8 cellular contexts compared by ENCODE assay signal in the genomic region with DNA sequence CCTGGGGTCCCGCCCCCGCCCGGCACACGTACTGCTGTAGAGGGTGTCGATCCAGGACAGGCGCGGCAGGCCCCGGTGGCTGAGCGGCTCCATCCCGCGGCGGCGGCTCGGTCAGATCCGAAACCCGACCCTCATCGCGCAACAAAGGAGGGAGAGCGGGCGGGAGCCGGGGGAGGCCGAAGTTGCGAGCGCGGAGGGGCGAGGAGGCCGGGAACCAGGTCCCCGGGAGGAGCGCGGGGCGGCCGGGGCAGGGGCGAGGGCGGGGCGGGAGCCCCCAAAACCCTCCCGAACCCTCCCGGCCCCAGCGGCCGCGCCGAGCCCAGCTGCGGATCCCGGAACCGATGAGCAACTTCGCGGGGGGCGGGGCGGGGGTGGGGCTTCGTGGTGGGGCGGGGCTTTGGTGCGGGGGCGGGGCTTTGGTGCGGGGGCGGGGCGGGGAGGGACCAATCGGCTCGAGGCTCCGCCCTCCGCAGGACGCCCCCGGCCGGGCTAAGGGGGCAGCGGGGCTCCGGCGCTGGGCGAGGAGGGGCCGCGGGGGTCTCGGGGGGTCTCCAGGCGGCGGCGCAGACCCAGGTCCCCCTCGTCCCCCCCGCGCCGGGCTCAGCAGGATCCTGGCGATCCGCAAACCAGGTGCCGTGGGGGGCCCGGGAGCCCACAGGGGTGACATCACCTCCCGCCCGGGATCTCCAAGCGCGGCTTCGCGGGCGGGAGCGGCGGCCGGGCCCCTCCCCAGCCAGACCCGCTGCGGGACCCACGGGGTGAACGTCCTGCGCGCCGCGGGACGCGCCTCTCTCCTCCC. TPM values are rescaled to one million over a fixed set of nuclear protein-coding genes. Genes with fewer than 3 reads are reported as not detected.
DNase-seq lines count a peak whose midpoint lies in the region; ATAC-seq and TF ChIP-seq lines count a peak whose summit lies in the region.

A gene (minus strand): TSS at position 347 of the 799 bp plus-strand sequence. CDS start 254 bp downstream, at position 93.

- TF ChIP-seq CTCF in GM23338 (conservative IDR thresholded peaks at IDR 0.05; ENCODE audit: low read depth in 2 of 2) (no peak), body of pancreas (IDR thresholded peaks at IDR 0.05) (no peak), smooth muscle cell (IDR thresholded peaks at IDR 0.05; ENCODE audit: borderline replicate concordance, insufficient read depth, poor library complexity, severe bottlenecking) (no peak)

- H3K9ac ChIP-seq in iPS-20b (ENCODE audit: low read depth, low read length) (peak within 1 kb of the TSS; percentile 45; the same call in 1 of the 2 replicates), smooth muscle cell (ENCODE audit: low read depth) (peak within 1 kb of the TSS; percentile 79)

- peaks cover 42% of the 10 kb centered on the region for H3K27me3 Mint-ChIP-seq in GM23338 (ENCODE audit: insufficient read depth, low read depth, poor library complexity)

- no peaks in the 10 kb centered on the region for H3K9me3 Mint-ChIP-seq in GM23338

- peak; percentile 57 for ATAC-seq in GM23338
- peak; percentile 37 for ATAC-seq in body of pancreas
- ATAC-seq in HG03354 (IDR thresholded peaks at IDR 0.05; ENCODE audit: poor library complexity, severe bottlenecking, unreplicated experiment), result no peak
- ATAC-seq in HG02588 (IDR thresholded peaks at IDR 0.05; ENCODE audit: unreplicated experiment), result no peak
- no peak for ATAC-seq in HG03520 (IDR thresholded peaks at IDR 0.05; ENCODE audit: unreplicated experiment)

- no peaks in the 10 kb centered on the region for H3K36me3 Mint-ChIP-seq in GM23338 (ENCODE audit: low read depth)

- H3K4me3 Mint-ChIP-seq in GM23338, result peak within 1 kb of the TSS; percentile 80

- peak within 1 kb of the TSS; percentile 78 for H3K4me3 ChIP-seq in GM23338
- peak within 1 kb of the TSS; percentile 4 to 39 for H3K4me3 ChIP-seq in body of pancreas
- H3K4me3 ChIP-seq in iPS-20b (ENCODE audit: low read length), result peak within 1 kb of the TSS; percentile 69
- H3K4me3 ChIP-seq in smooth muscle cell, result peak within 1 kb of the TSS; percentile 87

- H3K27ac Mint-ChIP-seq in GM23338, result no peak within 1 kb of the TSS

- peaks cover 21% of the 10 kb centered on the region for H3K27me3 ChIP-seq in GM23338 (ENCODE audit: insufficient read depth)
- peaks cover 0 to 18% of the 10 kb centered on the region in 2 donors for H3K27me3 ChIP-seq in body of pancreas
- H3K27me3 ChIP-seq in iPS-20b (ENCODE audit: insufficient read depth, low read length), result peaks cover 48% of the 10 kb centered on the region
- no peaks in the 10 kb centered on the region for H3K27me3 ChIP-seq in smooth muscle cell (ENCODE audit: low read depth)

- H3K4me1 ChIP-seq in GM23338 (ENCODE audit: insufficient read depth) (peaks cover 23% of the 10 kb centered on the region), body of pancreas (peaks cover 27% of the 10 kb centered on the region), iPS-20b (ENCODE audit: insufficient read depth, low read length) (peaks cover 2% of the 10 kb centered on the region; the same call in 1 of the 2 replicates), smooth muscle cell (ENCODE audit: low read depth) (peaks cover 8% of the 10 kb centered on the region)

- peak in 1 of 3 donors; percentile 4 for TF ChIP-seq POLR2A in body of pancreas (IDR thresholded peaks at IDR 0.05)

- H3K27ac ChIP-seq in GM23338 (ENCODE audit: low read depth) (no peak within 1 kb of the TSS), body of pancreas (peak within 1 kb of the TSS in 1 of 4 donors; percentile 36), iPS-20b (ENCODE audit: low read length) (no peak within 1 kb of the TSS), smooth muscle cell (ENCODE audit: low read depth) (peak within 1 kb of the TSS; percentile 89)

- peak; percentile 74 for DNase-seq in GM23338 (ENCODE audit: low spot score)
- peak in 3 of 4 donors; percentile 37 to 44 (median 40) for DNase-seq in body of pancreas
- peak; percentile 72 for DNase-seq in smooth muscle cell (lab: John Stamatoyannopoulos, UW; ENCODE audit: unreplicated experiment)

- WGBS in body of pancreas, 2 donors, result 0% methylated on average over 62 of the region's 100 CpGs; no CpG with 5 or more reads in 1 of the 2 donors
- WGBS in smooth muscle cell (ENCODE audit: low lambda C conversion rate), result under 1% methylated on average over 18 of the region's 100 CpGs

- H4K20me1 ChIP-seq in GM23338 (replicated peaks; ENCODE audit: insufficient read depth), result no peaks in the 10 kb centered on the region
- peaks cover 29% of the 10 kb centered on the region for H4K20me1 ChIP-seq in smooth muscle cell (ENCODE audit: low read depth)

- no peaks in the 10 kb centered on the region for H3K79me2 ChIP-seq in GM23338 (replicated peaks; ENCODE audit: insufficient read depth)
- H3K79me2 ChIP-seq in smooth muscle cell (ENCODE audit: low read depth), result no peaks in the 10 kb centered on the region

- intact Hi-C loops in T-helper 2 cell treated with Interferon-gamma antibody and Interleukin-4, amounts not matched to agents 100 ng/mL and 5 ng/mL, for 36 hours (cut with micrococcal nuclease), result no loop called here
- intact Hi-C loops in body of pancreas (cut with DNase I), result loop anchor here (5.0 kb wide), 1 partner anchor 53 kb away; no protein-coding TSS in a partner anchor

- H3K4me2 ChIP-seq in GM23338, result peak within 1 kb of the TSS; percentile 95
- peak within 1 kb of the TSS; percentile 91 for H3K4me2 ChIP-seq in smooth muscle cell

- H3K9me2 ChIP-seq in GM23338 (ENCODE audit: insufficient read depth), result no peaks in the 10 kb centered on the region

- H3K9me3 ChIP-seq in body of pancreas, result no peaks in the 10 kb centered on the region
- no peaks in the 10 kb centered on the region for H3K9me3 ChIP-seq in iPS-20b (ENCODE audit: insufficient read depth, low read depth, low read length)
- H3K9me3 ChIP-seq in smooth muscle cell (replicated peaks; ENCODE audit: low read depth), result no peaks in the 10 kb centered on the region

- H3K36me3 ChIP-seq in GM23338 (ENCODE audit: insufficient read depth) (no peaks in the 10 kb centered on the region), body of pancreas (replicated peaks in 1 of 2; ENCODE audit: insufficient read depth in 1 of 2, low read depth in 2 of 2) (no peaks in the 10 kb centered on the region), iPS-20b (ENCODE audit: insufficient read depth, low read depth, low read length) (no peaks in the 10 kb centered on the region), smooth muscle cell (ENCODE audit: low read depth) (no peaks in the 10 kb centered on the region)

- H2AFZ ChIP-seq in GM23338 (peak within 1 kb of the TSS; percentile 84), smooth muscle cell (ENCODE audit: low read depth) (peak within 1 kb of the TSS; percentile 82)

- H3F3A ChIP-seq in GM23338 (replicated peaks; ENCODE audit: low read depth) (peaks cover 6% of the 10 kb centered on the region; the same call in 1 of the 2 replicates), smooth muscle cell (ENCODE audit: low read depth) (peaks cover 8% of the 10 kb centered on the region)

- peaks cover 15% of the 10 kb centered on the region for H3K4me1 Mint-ChIP-seq in GM23338

TF ChIP-seq in GM23338, 12 proteins besides CTCF, POLR2A, EP300 and RAD21:
- TF ChIP-seq, protein P1, sequence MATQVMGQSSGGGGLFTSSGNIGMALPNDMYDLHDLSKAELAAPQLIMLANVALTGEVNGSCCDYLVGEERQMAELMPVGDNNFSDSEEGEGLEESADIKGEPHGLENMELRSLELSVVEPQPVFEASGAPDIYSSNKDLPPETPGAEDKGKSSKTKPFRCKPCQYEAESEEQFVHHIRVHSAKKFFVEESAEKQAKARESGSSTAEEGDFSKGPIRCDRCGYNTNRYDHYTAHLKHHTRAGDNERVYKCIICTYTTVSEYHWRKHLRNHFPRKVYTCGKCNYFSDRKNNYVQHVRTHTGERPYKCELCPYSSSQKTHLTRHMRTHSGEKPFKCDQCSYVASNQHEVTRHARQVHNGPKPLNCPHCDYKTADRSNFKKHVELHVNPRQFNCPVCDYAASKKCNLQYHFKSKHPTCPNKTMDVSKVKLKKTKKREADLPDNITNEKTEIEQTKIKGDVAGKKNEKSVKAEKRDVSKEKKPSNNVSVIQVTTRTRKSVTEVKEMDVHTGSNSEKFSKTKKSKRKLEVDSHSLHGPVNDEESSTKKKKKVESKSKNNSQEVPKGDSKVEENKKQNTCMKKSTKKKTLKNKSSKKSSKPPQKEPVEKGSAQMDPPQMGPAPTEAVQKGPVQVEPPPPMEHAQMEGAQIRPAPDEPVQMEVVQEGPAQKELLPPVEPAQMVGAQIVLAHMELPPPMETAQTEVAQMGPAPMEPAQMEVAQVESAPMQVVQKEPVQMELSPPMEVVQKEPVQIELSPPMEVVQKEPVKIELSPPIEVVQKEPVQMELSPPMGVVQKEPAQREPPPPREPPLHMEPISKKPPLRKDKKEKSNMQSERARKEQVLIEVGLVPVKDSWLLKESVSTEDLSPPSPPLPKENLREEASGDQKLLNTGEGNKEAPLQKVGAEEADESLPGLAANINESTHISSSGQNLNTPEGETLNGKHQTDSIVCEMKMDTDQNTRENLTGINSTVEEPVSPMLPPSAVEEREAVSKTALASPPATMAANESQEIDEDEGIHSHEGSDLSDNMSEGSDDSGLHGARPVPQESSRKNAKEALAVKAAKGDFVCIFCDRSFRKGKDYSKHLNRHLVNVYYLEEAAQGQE (IDR thresholded peaks at IDR 0.05; ENCODE audit: unreplicated experiment), result no peak
- no peak for TF ChIP-seq NANOG (IDR thresholded peaks at IDR 0.05; ENCODE audit: borderline replicate concordance)
- TF ChIP-seq ZNF114 (CRISPR knock-in tag; IDR thresholded peaks at IDR 0.05), result no peak
- TF ChIP-seq, protein P2, sequence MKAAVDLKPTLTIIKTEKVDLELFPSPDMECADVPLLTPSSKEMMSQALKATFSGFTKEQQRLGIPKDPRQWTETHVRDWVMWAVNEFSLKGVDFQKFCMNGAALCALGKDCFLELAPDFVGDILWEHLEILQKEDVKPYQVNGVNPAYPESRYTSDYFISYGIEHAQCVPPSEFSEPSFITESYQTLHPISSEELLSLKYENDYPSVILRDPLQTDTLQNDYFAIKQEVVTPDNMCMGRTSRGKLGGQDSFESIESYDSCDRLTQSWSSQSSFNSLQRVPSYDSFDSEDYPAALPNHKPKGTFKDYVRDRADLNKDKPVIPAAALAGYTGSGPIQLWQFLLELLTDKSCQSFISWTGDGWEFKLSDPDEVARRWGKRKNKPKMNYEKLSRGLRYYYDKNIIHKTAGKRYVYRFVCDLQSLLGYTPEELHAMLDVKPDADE (IDR thresholded peaks at IDR 0.05), result no peak
- TF ChIP-seq POLR2AphosphoS5 (IDR thresholded peaks at IDR 0.05; ENCODE audit: low read depth), result peak; percentile 67

RNA-seq across cellular contexts. Expression of the gene that starts here (rescaled TPM):
- 24.3 and 27.7 TPM in 2 replicates for total RNA-seq in GM23338 (2014; rRNA removed; shearing (Covaris generic))
- polyA plus RNA-seq in GM23338 (2016; fragmentation: Nextera tagmentation; extraction: Ambion mirVana) (15.0 and 18.5 TPM in 2 replicates), smooth muscle cell (16.1 and 23.3 TPM in 2 replicates)
- total RNA-seq in T-helper 2 cell treated with Interferon-gamma antibody and Interleukin-4, amounts not matched to agents 100 ng/mL and 5 ng/mL, for 36 hours, result 138 and 142 TPM in 2 replicates
- total RNA-seq in body of pancreas (10 to 100 TPM; 32.4 to 46.8 TPM), smooth muscle cell (26.5 and 29.1 TPM in 2 replicates)

Comparison
In these comparisons a context has a peak if more than half of its experiments do, and no peak if none do; other contexts are left out.
1. ATAC-seq: peak in GM23338 (single experiment) and body of pancreas (single experiment); none in HG03354 (single experiment), HG02588 (single experiment) and HG03520 (single experiment).
2. H3K4me3 ChIP-seq: peak in every context shown above with its lines; median percentile 87 in smooth muscle cell; 78 in GM23338; 69 in iPS-20b; 22 in body of pancreas.
3. Peak in every context shown above with its lines, with median percentiles within 50 percentile points of each other: DNase-seq.